In the genomic region with DNA sequence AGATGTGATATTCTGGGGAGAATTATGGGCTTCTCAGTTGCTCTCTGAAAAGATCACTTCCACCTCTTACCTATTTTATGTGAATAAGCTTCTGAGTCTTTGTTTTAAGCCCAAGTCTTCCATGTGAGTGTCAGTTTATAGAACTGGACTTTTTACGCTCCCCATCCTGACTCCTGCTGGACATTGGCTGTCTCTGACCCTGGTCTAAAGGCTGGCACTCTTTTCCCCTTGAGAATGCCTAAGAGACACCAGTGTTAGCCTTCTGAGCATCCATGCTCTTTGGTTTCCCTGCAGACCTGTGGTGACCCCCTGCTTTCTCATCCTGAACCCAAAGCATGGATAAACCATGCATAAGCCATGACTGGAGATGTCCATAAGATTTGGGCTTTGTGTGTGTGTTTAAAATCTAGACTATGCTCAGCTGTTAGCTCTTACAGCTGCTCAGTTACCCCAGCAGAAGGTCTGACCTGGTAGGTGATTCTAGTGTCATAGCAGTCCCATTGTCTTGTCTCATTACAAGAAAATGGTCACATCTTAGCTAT, we compare ENCODE assay signal across 14 cellular contexts.
A peak's percentile ranks its signal among the peaks of the same experiment; 100 is the strongest.
DNase-seq lines count a peak whose midpoint lies in the region; ATAC-seq and TF ChIP-seq lines count a peak whose summit lies in the region.
"Had no signal": no experiment of that assay in that cellular context is flagged by ENCODE, and none has a peak within 500 bp of the region (broad histone marks: within the 10 kb centered on the region; RNA-seq: fewer than 3 reads in every experiment).

No MANE protein-coding gene starts in this region.

- TF ChIP-seq EP300 in SK-N-SH (IDR thresholded peaks at IDR 0.05; ENCODE audit: borderline replicate concordance in 1 of 2, low read depth in 1 of 2, low read length in 1 of 2), result no peak

- H3K27me3 ChIP-seq in BE2C (no peaks in the 10 kb centered on the region), SK-N-SH (ENCODE audit: insufficient read depth) (no peaks in the 10 kb centered on the region), vagina (no peaks in the 10 kb centered on the region)
- H3K27me3 ChIP-seq: BLaER1 had no signal

- intact Hi-C loops in vagina (cut with DNase I), result no loop called here

- TF ChIP-seq CTCF in BE2C (IDR thresholded peaks at IDR 0.05; ENCODE audit: low read depth, low read length) (0 out of 2 replicates have a peak, but pooled peaks have one; percentile 12), HFF-Myc (IDR thresholded peaks at IDR 0.05; ENCODE audit: low read depth, low read length, missing control alignments) (peak; percentile 3), SK-N-SH (IDR thresholded peaks at IDR 0.05) (0 out of 2 replicates have a peak, but pooled peaks have one; percentile 10), chondrocyte (IDR thresholded peaks at IDR 0.05) (peak; percentile 47), vagina (IDR thresholded peaks at IDR 0.05) (no peak)

- H3K79me2 ChIP-seq in SK-N-SH (ENCODE audit: insufficient read depth), result no peaks in the 10 kb centered on the region

- CTCF ChIA-PET in SK-N-SH (lab: Yijun Ruan, JAX), result interaction anchor here (0.8 to 1.2 kb wide), 2 partner anchors 20 to 45 kb away, joined by 3 read pairs; no protein-coding TSS in a partner anchor

- POLR2A ChIA-PET in SK-N-SH (lab: Yijun Ruan, JAX), result no interaction called here

- no peak overlapping the region for H3K4me3 Mint-ChIP-seq in chondrocyte (ENCODE audit: unreplicated experiment)
- H3K4me3 Mint-ChIP-seq: CD4-positive, CD25-positive, alpha-beta regulatory T cell; GM23338 had no signal

- peak overlapping the region in 1 of 2 experiments; percentile 11; a peak in 1 of 4 replicates for H3K27ac ChIP-seq in SK-N-SH (ENCODE audit: low read depth in 2 of 2, low read length in 1 of 2)
- H3K27ac ChIP-seq in vagina, result no peak overlapping the region
- H3K27ac ChIP-seq: BLaER1, HL-60 had no signal

- H3K9ac ChIP-seq in SK-N-SH, result no peak overlapping the region
- H3K9ac ChIP-seq: BLaER1 had no signal

- H3K9me2 ChIP-seq in SK-N-SH, result no peaks in the 10 kb centered on the region

- H3K9me3 Mint-ChIP-seq in chondrocyte (ENCODE audit: low read depth), result no peaks in the 10 kb centered on the region

- no peaks in the 10 kb centered on the region for H3K27me3 Mint-ChIP-seq in chondrocyte (ENCODE audit: low read depth)

- no peaks in the 10 kb centered on the region for H3K36me3 Mint-ChIP-seq in chondrocyte (ENCODE audit: low read depth)
- H3K36me3 Mint-ChIP-seq: CD4-positive, CD25-positive, alpha-beta regulatory T cell had no signal

- TF ChIP-seq RAD21 in SK-N-SH (IDR thresholded peaks at IDR 0.05; ENCODE audit: low read length), result no peak

- H3K9me3 ChIP-seq in BE2C (no peaks in the 10 kb centered on the region), SK-N-SH (no peaks in the 10 kb centered on the region), vagina (no peaks in the 10 kb centered on the region)

- DNase-seq in BE2C, result no peak
- DNase-seq in HFF-Myc (ENCODE audit: extremely low read depth, low read depth), result no peak
- no peak for DNase-seq in SK-N-SH
- no peak for DNase-seq in chondrocyte (ENCODE audit: low spot score)
- no peak for DNase-seq in SIG-M5 (lab: John Stamatoyannopoulos, UW)
- DNase-seq in vagina (ENCODE audit: extremely low spot score in 2 of 2), result no peak
- DNase-seq in activated CD8-positive, alpha-beta memory T cell treated with anti-CD3 and anti-CD28 coated beads, Interleukin-2, amount 50 U/mL, for 48 hours, result no peak
- DNase-seq: CD4-positive, CD25-positive, alpha-beta regulatory T cell; H7; KBM-7 had no signal

- H3K4me1 ChIP-seq in BE2C (no peaks in the 10 kb centered on the region), SK-N-SH (ENCODE audit: control insufficient read depth in 1 of 2, insufficient read depth in 2 of 2, low read depth in 1 of 2, low read length in 1 of 2) (peaks cover 0 to 12% of the 10 kb centered on the region in 2 experiments; a peak in 1 of 4 replicates), vagina (no peaks in the 10 kb centered on the region)
- H3K4me1 ChIP-seq: BLaER1 had no signal

- H4K20me1 ChIP-seq in SK-N-SH (ENCODE audit: insufficient read depth), result no peaks in the 10 kb centered on the region
- H4K20me1 ChIP-seq: BLaER1 had no signal

- ATAC-seq in GM21423 (IDR thresholded peaks at IDR 0.05; ENCODE audit: unreplicated experiment), result no peak
- ATAC-seq: GM23338 had no signal

- H3K4me3 ChIP-seq in BE2C (ENCODE audit: low read depth, low read length) (no peak overlapping the region), HFF-Myc (replicated peaks; ENCODE audit: low read depth, low read length) (no peak overlapping the region), SK-N-SH (ENCODE audit: low read depth in 2 of 2, low read length in 1 of 2) (no peak overlapping the region), vagina (no peak overlapping the region)
- H3K4me3 ChIP-seq: BLaER1, GM23338 had no signal

- H3F3A ChIP-seq in SK-N-SH (replicated peaks; ENCODE audit: insufficient read depth), result peaks cover 9% of the 10 kb centered on the region

- WGBS in SK-N-SH (ENCODE audit: low lambda C conversion rate), result 71% methylated on average over 1 of the region's 1 CpG

- no peak overlapping the region for H3K27ac Mint-ChIP-seq in chondrocyte (ENCODE audit: unreplicated experiment)
- H3K27ac Mint-ChIP-seq: CD4-positive, CD25-positive, alpha-beta regulatory T cell; GM23338 had no signal

- no peak overlapping the region for H3K4me2 ChIP-seq in SK-N-SH
- H3K4me2 ChIP-seq: BLaER1, GM23338 had no signal

- no peak for TF ChIP-seq POLR2A in vagina (IDR thresholded peaks at IDR 0.05)

- H3K36me3 ChIP-seq in BE2C, result no peaks in the 10 kb centered on the region
- no peaks in the 10 kb centered on the region for H3K36me3 ChIP-seq in SK-N-SH (replicated peaks in 1 of 2; ENCODE audit: control insufficient read depth in 1 of 2, insufficient read depth in 2 of 2, low read length in 1 of 2)
- no peaks in the 10 kb centered on the region for H3K36me3 ChIP-seq in vagina
- H3K36me3 ChIP-seq: BLaER1 had no signal

- H3K4me1 Mint-ChIP-seq in chondrocyte (ENCODE audit: low read depth), result peaks cover 12% of the 10 kb centered on the region
- H3K4me1 Mint-ChIP-seq: CD4-positive, CD25-positive, alpha-beta regulatory T cell; GM23338 had no signal

- no peak overlapping the region for H2AFZ ChIP-seq in SK-N-SH (ENCODE audit: low read depth)
- H2AFZ ChIP-seq: GM23338 had no signal

TF ChIP-seq in SK-N-SH, 30 proteins besides CTCF, POLR2A, EP300 and RAD21:
- TF ChIP-seq, protein P1, sequence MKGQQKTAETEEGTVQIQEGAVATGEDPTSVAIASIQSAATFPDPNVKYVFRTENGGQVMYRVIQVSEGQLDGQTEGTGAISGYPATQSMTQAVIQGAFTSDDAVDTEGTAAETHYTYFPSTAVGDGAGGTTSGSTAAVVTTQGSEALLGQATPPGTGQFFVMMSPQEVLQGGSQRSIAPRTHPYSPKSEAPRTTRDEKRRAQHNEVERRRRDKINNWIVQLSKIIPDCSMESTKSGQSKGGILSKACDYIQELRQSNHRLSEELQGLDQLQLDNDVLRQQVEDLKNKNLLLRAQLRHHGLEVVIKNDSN (IDR thresholded peaks at IDR 0.05; ENCODE audit: borderline replicate concordance, low read depth), result no peak
- TF ChIP-seq FOSL2 (IDR thresholded peaks at IDR 0.05; ENCODE audit: borderline replicate concordance, low read depth), result no peak
- no peak for TF ChIP-seq CHD2 (IDR thresholded peaks at IDR 0.05; ENCODE audit: low read length, partially characterized antibody)
- no peak for TF ChIP-seq FOXJ3 (CRISPR knock-in tag; IDR thresholded peaks at IDR 0.05)
- TF ChIP-seq TEAD4 (IDR thresholded peaks at IDR 0.05; ENCODE audit: borderline replicate concordance, insufficient read depth), result no peak
- no peak for TF ChIP-seq ELF1 (IDR thresholded peaks at IDR 0.05)
- no peak for TF ChIP-seq TCF12 (IDR thresholded peaks at IDR 0.05)
- TF ChIP-seq, protein P2, sequence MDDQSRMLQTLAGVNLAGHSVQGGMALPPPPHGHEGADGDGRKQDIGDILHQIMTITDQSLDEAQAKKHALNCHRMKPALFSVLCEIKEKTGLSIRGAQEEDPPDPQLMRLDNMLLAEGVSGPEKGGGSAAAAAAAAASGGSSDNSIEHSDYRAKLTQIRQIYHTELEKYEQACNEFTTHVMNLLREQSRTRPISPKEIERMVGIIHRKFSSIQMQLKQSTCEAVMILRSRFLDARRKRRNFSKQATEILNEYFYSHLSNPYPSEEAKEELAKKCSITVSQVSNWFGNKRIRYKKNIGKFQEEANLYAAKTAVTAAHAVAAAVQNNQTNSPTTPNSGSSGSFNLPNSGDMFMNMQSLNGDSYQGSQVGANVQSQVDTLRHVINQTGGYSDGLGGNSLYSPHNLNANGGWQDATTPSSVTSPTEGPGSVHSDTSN (IDR thresholded peaks at IDR 0.05), result no peak
- TF ChIP-seq SMC3 (IDR thresholded peaks at IDR 0.05; ENCODE audit: low read depth, low read length), result no peak
- no peak for TF ChIP-seq POLR2AphosphoS5 (IDR thresholded peaks at IDR 0.05; ENCODE audit: low read depth, low read length)
- no peak for TF ChIP-seq EZH2phosphoT487 (IDR thresholded peaks at IDR 0.05; ENCODE audit: borderline replicate concordance, low read depth)
- TF ChIP-seq MXI1 (IDR thresholded peaks at IDR 0.05; ENCODE audit: low read depth, low read length), result no peak
- no peak for TF ChIP-seq JUND (IDR thresholded peaks at IDR 0.05)
- TF ChIP-seq TAF1 (IDR thresholded peaks at IDR 0.05; ENCODE audit: borderline replicate concordance, low read depth, low read length), result no peak
- no peak for TF ChIP-seq MEF2A (IDR thresholded peaks at IDR 0.05; ENCODE audit: borderline replicate concordance, low read depth)
- TF ChIP-seq RFX5 (IDR thresholded peaks at IDR 0.05; ENCODE audit: low read length), result no peak
- no peak for TF ChIP-seq FOXM1 (IDR thresholded peaks at IDR 0.05; ENCODE audit: low read depth)

Comparison
In these comparisons a context has a peak if more than half of its experiments do, and no peak if none do; other contexts are left out.
1. CTCF ChIP-seq: peak in BE2C (single experiment), HFF-Myc (single experiment), SK-N-SH (single experiment) and chondrocyte (single experiment); none in vagina (0 of 3).